ENCODE assay signal across 7 cellular contexts in genomic region chr2:69680271-69680670, GRCh38. TPM values are rescaled to one million over a fixed set of nuclear protein-coding genes. Genes with fewer than 3 reads are reported as not detected.
DNase-seq lines count a peak whose midpoint lies in the region; ATAC-seq, FAIRE-seq and TF ChIP-seq lines count a peak whose summit lies in the region.
"Not testable (repeated sequence)": the region's sequence is repeated elsewhere in the genome, so short reads cannot be mapped to it uniquely, and the experiment has no call there.

No MANE protein-coding gene starts in this region.

- not testable (repeated sequence) for H3K4me1 ChIP-seq in GM12878 (ENCODE audit: control insufficient read depth, insufficient read depth, low read length)
- peaks cover 11 to 17% of the 10 kb centered on the region in 2 experiments for H3K4me1 ChIP-seq in neutrophil (ENCODE audit: control insufficient read depth in 1 of 2, insufficient read depth in 1 of 2, low read depth in 1 of 2, low read length in 1 of 2)

- not testable (repeated sequence) for H3K36me3 Mint-ChIP-seq in T-helper 17 cell (ENCODE audit: low read depth)

- POLR2A ChIA-PET in GM12878 (lab: Charles Lee) = interaction anchor here (0.6 kb wide), 1 partner anchor 23 kb away, joined by 3 read pairs; no protein-coding TSS in a partner anchor

- not testable (repeated sequence) for H3K36me3 ChIP-seq in GM12878 (ENCODE audit: control insufficient read depth in 2 of 2, insufficient read depth in 2 of 2, low read length in 1 of 2); neutrophil

- not testable (repeated sequence) for ATAC-seq in T-helper 17 cell, GM12878

- not testable (repeated sequence) for FAIRE-seq in GM12891 (lab: Jason Lieb, UNC); GM12878 (lab: Jason Lieb, UNC)

- not testable (repeated sequence) for TF ChIP-seq POLR2A in GM12891 (IDR thresholded peaks at IDR 0.05; ENCODE audit: low read depth, low read length); GM12878 (IDR thresholded peaks at IDR 0.05; ENCODE audit: low read depth, low read length)

- not testable (repeated sequence) for H3K27me3 Mint-ChIP-seq in T-helper 17 cell

- not testable (repeated sequence) for TF ChIP-seq RAD21 in GM12878 (IDR thresholded peaks at IDR 0.05; ENCODE audit: insufficient read depth, low read depth, low read length)

- not testable (repeated sequence) for TF ChIP-seq CTCF in GM12878 (IDR thresholded peaks at IDR 0.05 in 2 of 3, conservative IDR thresholded peaks at IDR 0.05 in 1 of 3; ENCODE audit: control insufficient read depth in 2 of 3, extremely low read depth in 1 of 3, insufficient read depth in 1 of 3, low read depth in 3 of 3, low read length in 3 of 3); neutrophil (IDR thresholded peaks at IDR 0.05)

- H3K27ac Mint-ChIP-seq in T-helper 17 cell = peak overlapping the region; percentile 6

- H3K4me3 Mint-ChIP-seq in T-helper 17 cell = peak overlapping the region; percentile 57

- not testable (repeated sequence) for H3K27me3 ChIP-seq in GM12878 (replicated peaks in 1 of 2; ENCODE audit: control insufficient read depth in 2 of 2, insufficient read depth in 2 of 2, low read length in 1 of 2); neutrophil

- H3K9me3 ChIP-seq in T-helper 17 cell (ENCODE audit: control insufficient read depth, low read length, poor library complexity, severe bottlenecking); GM12878 (replicated peaks; ENCODE audit: control insufficient read depth, insufficient read depth, low read length); neutrophil: not testable (repeated sequence)

- not testable (repeated sequence) for BruUV-seq in GM12878 (replicated peaks; lab: Mats Ljungman, UMichigan)

- in situ Hi-C loops in GM12878 (cut with MboI) = not testable (repeated sequence)

- H3K79me2 ChIP-seq in GM12878 (ENCODE audit: control insufficient read depth, insufficient read depth, low read length) = not testable (repeated sequence)

- not testable (repeated sequence) for TF ChIP-seq EP300 in GM12878 (IDR thresholded peaks at IDR 0.05; ENCODE audit: borderline replicate concordance in 1 of 2, control insufficient read depth in 1 of 2, low read depth in 2 of 2, low read length in 2 of 2)

- not testable (repeated sequence) for H3K4me3 ChIP-seq in GM12878; neutrophil (ENCODE audit: low read depth in 1 of 2, low read length in 1 of 2)

- peak; percentile 47 to 50 for DNase-seq in AML-193 (lab: John Stamatoyannopoulos, UW)
- not testable (repeated sequence) for DNase-seq in GM12891 (ENCODE audit: insufficient read length, low spot score); T-helper 17 cell; GM12878 (ENCODE audit: low read depth, low spot score)
- DNase-seq in MV-4-11 (lab: John Stamatoyannopoulos, UW) = peak; percentile 76
- peak; percentile 44 for DNase-seq in OCI-M1 (lab: John Stamatoyannopoulos, UW)

- not testable (repeated sequence) for H3K4me2 ChIP-seq in GM12878 (ENCODE audit: control insufficient read depth, insufficient read depth)

- intact Hi-C loops in GM12878 (cut with micrococcal nuclease; ENCODE audit: unreplicated experiment) = not testable (repeated sequence)

- not testable (repeated sequence) for H2AFZ ChIP-seq in GM12878 (ENCODE audit: control insufficient read depth, low read depth, low read length)

- CTCF ChIA-PET in GM12878 (lab: Yijun Ruan, JAX) = interaction anchor here (2.5 kb wide), 1 partner anchor 115 kb away, joined by 14 read pairs; no protein-coding TSS in a partner anchor

- H3K4me1 Mint-ChIP-seq in T-helper 17 cell = peaks cover 34% of the 10 kb centered on the region

- H3K27ac ChIP-seq in GM12878 (ENCODE audit: control insufficient read depth, insufficient read depth) = not testable (repeated sequence)
- peak overlapping the region; percentile 29 for H3K27ac ChIP-seq in neutrophil

- not testable (repeated sequence) for H4K20me1 ChIP-seq in GM12878 (ENCODE audit: control insufficient read depth, insufficient read depth)

- SMC1A ChIA-PET in GM12878 (lab: Charles Lee; ENCODE audit: uncharacterized antibody, unreplicated experiment) = interaction anchor here (2.3 kb wide), 1 partner anchor 21 kb away, joined by 8 read pairs; no protein-coding TSS in a partner anchor

- not testable (repeated sequence) for H3K9ac ChIP-seq in GM12878 (ENCODE audit: control insufficient read depth, insufficient read depth, low read length)

- RAD21 ChIA-PET in GM12878 (lab: Charles Lee; ENCODE audit: unreplicated experiment) = not testable (repeated sequence)

TF ChIP-seq in GM12891, 5 proteins besides CTCF, POLR2A, EP300 and RAD21:
- peak; percentile 66 for TF ChIP-seq SPI1 (IDR thresholded peaks at IDR 0.05; ENCODE audit: low read depth, low read length)

TF ChIP-seq in GM12878, 131 proteins besides CTCF, POLR2A, EP300 and RAD21:
- TF ChIP-seq SPI1 (IDR thresholded peaks at IDR 0.05; ENCODE audit: borderline replicate concordance, insufficient read depth, low read depth, low read length) = peak; percentile 28; the same call in 1 of the 2 replicates

RNA-seq across cellular contexts. Expression of gene AAK1, which starts 36.7 kb away (rescaled TPM):
- 7.9 TPM for polyA plus RNA-seq in GM12891 (2012; ENCODE audit: low read depth, missing spikeins)
- total RNA-seq in T-helper 17 cell (100 to 1,000 TPM; 187 to 243 TPM), GM12878 (2014; rRNA removed) (24.5 and 26.0 TPM in 2 replicates), GM12878 (2014; rRNA removed; fragmentation: Illumina TruSeq; extraction: Trizol) (15.0 and 15.4 TPM in 2 replicates), GM12878 (2021) (32.9 and 35.0 TPM in 2 replicates)
- total RNA-seq in GM12878 (2013; cell fraction: nucleolus; rRNA removed) = 99.3 and 101 TPM in 2 replicates
- polyA plus RNA-seq in GM12878 (2011; ENCODE audit: low read depth) = 8.7 TPM
- polyA plus RNA-seq in GM12878 (2011; rRNA removed) (10.3 and 12.0 TPM in 2 replicates), GM12878 (2014; fragmentation: Illumina TruSeq; extraction: Trizol) (17.6 and 18.1 TPM in 2 replicates), GM12878 (2014; fragmentation: Nextera tagmentation; extraction: Ambion mirVana) (1 to 10 TPM; 2.9 to 8.0 TPM), GM12878 (2014; rRNA removed) (16.9 and 21.0 TPM in 2 replicates), GM12878 (2016; fragmentation: Nextera tagmentation; extraction: Ambion mirVana) (10 to 100 TPM; 30.7 to 41.4 TPM)
- 9.9 and 13.4 TPM in 2 replicates for polyA plus RNA-seq in GM12878 (2011; cell fraction: cytosol; rRNA removed)
- polyA plus RNA-seq in GM12878 (2011; cell fraction: nucleus; rRNA removed) = 18.1 and 24.2 TPM in 2 replicates
- polyA plus RNA-seq in GM12878 (2012) = 13.3 and 15.6 TPM in 2 replicates
- 19.1 and 24.8 TPM in 2 replicates for polyA minus RNA-seq in GM12878 (2011; rRNA and poly(A)+ RNA removed)
- polyA minus RNA-seq in GM12878 (2011; cell fraction: cytosol; rRNA and poly(A)+ RNA removed) = 12.2 and 13.6 TPM in 2 replicates
- polyA minus RNA-seq in GM12878 (2011; cell fraction: nucleus; rRNA and poly(A)+ RNA removed) = 25.9 and 39.5 TPM in 2 replicates
